23 cellular contexts compared by ENCODE assay signal in genomic region chr4:171473155-171473554, GRCh38.
"Had no signal": no experiment of that assay in that cellular context is flagged by ENCODE, and none has a peak within 500 bp of the region (broad histone marks: within the 10 kb centered on the region; RNA-seq: fewer than 3 reads in every experiment).

No MANE protein-coding gene starts in this region.

- H3K4me3 Mint-ChIP-seq: natural killer cell; stimulated activated naive CD8-positive, alpha-beta T cell treated with anti-CD3 and anti-CD28 coated beads, Interleukin-15, amount 100 ng/mL, for 72 hours had no signal

- ATAC-seq: foreskin keratinocyte; gastroesophageal sphincter; heart left ventricle; left lung; natural killer cell; right lobe of liver; stimulated activated naive CD8-positive, alpha-beta T cell treated with anti-CD3 and anti-CD28 coated beads, Interleukin-15, amount 100 ng/mL, for 72 hours; upper lobe of right lung had no signal

- H3K4me1 Mint-ChIP-seq: natural killer cell; stimulated activated naive CD8-positive, alpha-beta T cell treated with anti-CD3 and anti-CD28 coated beads, Interleukin-15, amount 100 ng/mL, for 72 hours had no signal

- H3K27ac Mint-ChIP-seq: natural killer cell; stimulated activated naive CD8-positive, alpha-beta T cell treated with anti-CD3 and anti-CD28 coated beads, Interleukin-15, amount 100 ng/mL, for 72 hours had no signal

- H3K27me3 Mint-ChIP-seq: stimulated activated naive CD8-positive, alpha-beta T cell treated with anti-CD3 and anti-CD28 coated beads, Interleukin-15, amount 100 ng/mL, for 72 hours had no signal

- DNase-seq: dermis blood vessel endothelial cell; effector memory CD4-positive, alpha-beta T cell; foreskin keratinocyte; heart left ventricle; kidney; left lung; mammary epithelial cell; natural killer cell; occipital lobe; ovary; retina; right lobe of liver; small intestine; stimulated activated CD4-positive, alpha-beta T cell treated with anti-CD3 and anti-CD28 coated beads, Interleukin-12 subunit alpha, Interleukin-12 subunit beta, amount 100 ng/mL, for 4 hours; stimulated activated CD4-positive, alpha-beta T cell treated with anti-CD3 and anti-CD28 coated beads, Interleukin-1b, Interleukin-23, amount 100 ng/mL, for 48 hours; stimulated activated CD4-positive, alpha-beta T cell treated with anti-CD3 and anti-CD28 coated beads, Interleukin-4, amount 100 ng/mL, for 1 hour; stimulated activated CD8-positive, alpha-beta memory T cell treated with anti-CD3 and anti-CD28 coated beads, Interleukin-4, amount 100 ng/mL, for 48 hours; stimulated activated naive CD4-positive, alpha-beta T cell; stimulated activated naive CD8-positive, alpha-beta T cell treated with anti-CD3 and anti-CD28 coated beads, Interleukin-15, amount 100 ng/mL, for 72 hours; transverse colon; upper lobe of right lung; uterus had no signal
